ENCODE assay signal across 8 cellular contexts in genomic region chr1:206316896-206317295, GRCh38.
DNase-seq lines count a peak whose midpoint lies in the region; ATAC-seq, FAIRE-seq and TF ChIP-seq lines count a peak whose summit lies in the region.
"Not testable (repeated sequence)": the region's sequence is repeated elsewhere in the genome, so short reads cannot be mapped to it uniquely, and the experiment has no call there.

No MANE protein-coding gene starts in this region.

- not testable (repeated sequence) for H3K79me2 ChIP-seq in GM23338 (replicated peaks; ENCODE audit: insufficient read depth); K562 (ENCODE audit: control insufficient read depth, insufficient read depth, low read length); endothelial cell of umbilical vein (ENCODE audit: control insufficient read depth, insufficient read depth, low read length)

- no CpG with 5 or more reads among the region's 4 CpGs for WGBS in K562 (ENCODE audit: insufficient coverage, low coverage, missing lambda C conversion rate)

- in situ Hi-C loops in Panc1 (cut with HindIII; ENCODE audit: low pct_unique_long_range_greater_than_20kb, low sequenced_read_pairs); K562 (cut with MboI): not testable (repeated sequence)

- H3K36me3 ChIP-seq in GM23338 (ENCODE audit: insufficient read depth); Panc1 (ENCODE audit: control insufficient read depth, insufficient read depth, low read length); K562 (ENCODE audit: control insufficient read depth, insufficient read depth, low read length); endothelial cell of umbilical vein (ENCODE audit: control insufficient read depth in 2 of 2, extremely low read depth in 1 of 2, insufficient read depth in 2 of 2, low read length in 2 of 2): not testable (repeated sequence)

- H3K9me3 ChIP-seq in Panc1 (ENCODE audit: control insufficient read depth, insufficient read depth, low read depth, low read length); K562 (replicated peaks; ENCODE audit: control insufficient read depth, insufficient read depth, low read depth, low read length); endothelial cell of umbilical vein (replicated peaks; ENCODE audit: control insufficient read depth, insufficient read depth, low read length): not testable (repeated sequence)

- TF ChIP-seq RAD21 in K562 (CRISPR knock-in tag; conservative IDR thresholded peaks at IDR 0.05 in 1 of 2, IDR thresholded peaks at IDR 0.05 in 1 of 2) = not testable (repeated sequence)

- not testable (repeated sequence) for H3K4me3 Mint-ChIP-seq in GM23338, WTC11

- not testable (repeated sequence) for H3K27me3 Mint-ChIP-seq in GM23338 (ENCODE audit: insufficient read depth, low read depth, poor library complexity); WTC11 (ENCODE audit: low read depth)

- H3K27ac ChIP-seq in GM23338 (ENCODE audit: low read depth); Panc1 (ENCODE audit: low read length); K562 (ENCODE audit: extremely low read depth, low read depth, low read length); endothelial cell of umbilical vein (ENCODE audit: insufficient read depth, low read depth, low read length): not testable (repeated sequence)

- not testable (repeated sequence) for H3K27ac Mint-ChIP-seq in GM23338, WTC11

- not testable (repeated sequence) for BruUV-seq in Panc1 (replicated peaks; lab: Mats Ljungman, UMichigan); K562 (replicated peaks; lab: Mats Ljungman, UMichigan); endothelial cell of umbilical vein (replicated peaks; lab: Mats Ljungman, UMichigan)

- TF ChIP-seq EP300 in K562 (IDR thresholded peaks at IDR 0.05; ENCODE audit: low read length) = not testable (repeated sequence)

- POLR2A ChIA-PET in Panc1 (lab: Charles Lee); WTC11 (lab: Charles Lee); K562 (lab: Yijun Ruan, JAX); endothelial cell of umbilical vein (lab: Charles Lee): not testable (repeated sequence)

- not testable (repeated sequence) for H3K27me3 ChIP-seq in GM23338 (ENCODE audit: insufficient read depth); Panc1 (ENCODE audit: control insufficient read depth, insufficient read depth, low read length); K562 (ENCODE audit: control insufficient read depth in 2 of 2, insufficient read depth in 2 of 2, low read length in 2 of 2); endothelial cell of umbilical vein (ENCODE audit: control insufficient read depth in 2 of 2, insufficient read depth in 2 of 2, low read length in 2 of 2)

- not testable (repeated sequence) for TF ChIP-seq POLR2A in K562 (conservative IDR thresholded peaks at IDR 0.05); endothelial cell of umbilical vein (IDR thresholded peaks at IDR 0.05; ENCODE audit: low read depth, low read length)

- H3K9me1 ChIP-seq in K562 (ENCODE audit: control insufficient read depth, insufficient read depth, low read length); endothelial cell of umbilical vein (replicated peaks; ENCODE audit: control insufficient read depth, extremely low read depth, insufficient read depth, low read length): not testable (repeated sequence)

- H3K4me2 ChIP-seq in GM23338; K562 (ENCODE audit: insufficient read depth, low read length); endothelial cell of umbilical vein (ENCODE audit: insufficient read depth, low read length): not testable (repeated sequence)

- not testable (repeated sequence) for H3K36me3 Mint-ChIP-seq in GM23338 (ENCODE audit: low read depth); WTC11

- intact Hi-C loops in Panc1 (cut with micrococcal nuclease; ENCODE audit: unreplicated experiment); K562 (cut with micrococcal nuclease); endothelial cell of umbilical vein (cut with micrococcal nuclease): not testable (repeated sequence)

- not testable (repeated sequence) for H3K9me3 Mint-ChIP-seq in GM23338, WTC11

- dilution Hi-C loops in endothelial cell of umbilical vein (cut with MboI; ENCODE audit: extremely low pct_ligation_motif_present, low sequenced_read_pairs) = not testable (repeated sequence)

- not testable (repeated sequence) for H4K20me1 ChIP-seq in GM23338 (replicated peaks; ENCODE audit: insufficient read depth); K562 (replicated peaks; ENCODE audit: control insufficient read depth, insufficient read depth, low read length); endothelial cell of umbilical vein (replicated peaks; ENCODE audit: control insufficient read depth, extremely low read depth, insufficient read depth, low read length)

- not testable (repeated sequence) for H3K9ac ChIP-seq in K562 (ENCODE audit: insufficient read depth in 1 of 2, low read depth in 2 of 2, low read length in 2 of 2); endothelial cell of umbilical vein (replicated peaks; ENCODE audit: extremely low read depth, insufficient read depth, low read length)

- H3K4me1 ChIP-seq in GM23338 (ENCODE audit: insufficient read depth); Panc1 (ENCODE audit: control insufficient read depth, insufficient read depth, low read length); K562 (replicated peaks in 1 of 2; ENCODE audit: control insufficient read depth in 2 of 2, insufficient read depth in 2 of 2, low read length in 2 of 2); endothelial cell of umbilical vein (ENCODE audit: control insufficient read depth, extremely low read depth, insufficient read depth, low read length): not testable (repeated sequence)

- TF ChIP-seq CTCF in D721Med (IDR thresholded peaks at IDR 0.05; ENCODE audit: insufficient read depth, missing control alignments); GM23338 (conservative IDR thresholded peaks at IDR 0.05; ENCODE audit: low read depth in 2 of 2); Panc1 (IDR thresholded peaks at IDR 0.05); WTC11 (IDR thresholded peaks at IDR 0.05); K562 (IDR thresholded peaks at IDR 0.05 in 2 of 3, conservative IDR thresholded peaks at IDR 0.05 in 1 of 3; ENCODE audit: insufficient read depth in 2 of 3, low read depth in 1 of 3, low read length in 3 of 3); endothelial cell of umbilical vein (IDR thresholded peaks at IDR 0.05; ENCODE audit: extremely low read depth in 1 of 2, insufficient read depth in 1 of 2, low read depth in 1 of 2, low read length in 2 of 2): not testable (repeated sequence)

- H3K9me2 ChIP-seq in GM23338 (ENCODE audit: insufficient read depth) = not testable (repeated sequence)

- ATAC-seq in GM23338 (peak; percentile 52), Panc1 (0 out of 2 replicates have a peak, but pooled peaks have one; percentile 28), SK-N-SH treated with all-trans-retinoic acid at 6 μM for 48 hours (peak; percentile 21; the same call in 1 of the 3 replicates), WTC11 (peak; percentile 41; the same call in 1 of the 2 replicates), K562 (peak; percentile 55)

- not testable (repeated sequence) for H3F3A ChIP-seq in GM23338 (replicated peaks; ENCODE audit: low read depth)

- H3K4me3 ChIP-seq in GM23338; Panc1 (ENCODE audit: low read depth in 2 of 2, low read length in 2 of 2); K562; endothelial cell of umbilical vein (replicated peaks in 1 of 3; ENCODE audit: insufficient read depth in 1 of 3, low read depth in 1 of 3, low read length in 3 of 3): not testable (repeated sequence)

- peak; percentile 35 for FAIRE-seq in D721Med (lab: Jason Lieb, UNC)
- FAIRE-seq in RCC 7860 (lab: Jason Lieb, UNC) = peak; percentile 72
- not testable (repeated sequence) for FAIRE-seq in K562 (lab: Jason Lieb, UNC)
- peak; percentile 8 for FAIRE-seq in endothelial cell of umbilical vein (lab: Jason Lieb, UNC)

- H3K4me1 Mint-ChIP-seq in GM23338, WTC11: not testable (repeated sequence)

- CTCF ChIA-PET in Panc1 (lab: Charles Lee); WTC11 (lab: Charles Lee); K562 (lab: Yijun Ruan, JAX; ENCODE audit: low intra/inter-chr PET ratio); endothelial cell of umbilical vein (lab: Charles Lee): not testable (repeated sequence)

- not testable (repeated sequence) for DNase-seq in D721Med (ENCODE audit: insufficient read length, low spot score); GM23338 (ENCODE audit: low spot score); Panc1 (ENCODE audit: low read depth, low spot score); RCC 7860 (ENCODE audit: low spot score); WTC11 (ENCODE audit: low spot score); K562 (ENCODE audit: extremely low read depth in 1 of 4, low spot score in 3 of 4); endothelial cell of umbilical vein (ENCODE audit: low read depth, low spot score)

- not testable (repeated sequence) for H2AFZ ChIP-seq in GM23338; K562 (ENCODE audit: low read depth, low read length); endothelial cell of umbilical vein (ENCODE audit: low read depth, low read length)
